In the genomic region with DNA sequence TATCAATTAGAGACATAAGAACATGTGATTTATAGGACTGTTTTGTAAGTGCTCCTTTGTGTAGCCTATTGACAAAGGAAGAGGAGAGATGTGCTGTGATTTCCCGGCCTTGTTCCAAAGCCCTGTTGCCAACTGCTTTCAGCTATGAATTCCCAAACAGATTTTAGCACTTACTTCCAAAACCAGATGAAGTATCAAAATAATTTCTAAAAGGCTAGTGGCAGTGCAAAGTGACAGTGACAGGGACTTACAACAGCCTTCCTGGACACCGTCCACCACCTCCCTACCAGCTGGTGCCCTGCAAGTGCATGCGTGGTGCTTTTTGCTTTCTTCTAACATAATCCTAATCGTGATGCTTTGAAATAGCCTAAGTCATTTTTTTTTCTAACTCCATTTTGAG, we compare ENCODE assay signal across 1 cellular context.
TF ChIP-seq lines count a peak whose summit lies in the region.

No MANE protein-coding gene starts in this region.

TF ChIP-seq in H1, 55 proteins besides CTCF, POLR2A, EP300 and RAD21 (continued from another document):
- TF ChIP-seq, protein P1, sequence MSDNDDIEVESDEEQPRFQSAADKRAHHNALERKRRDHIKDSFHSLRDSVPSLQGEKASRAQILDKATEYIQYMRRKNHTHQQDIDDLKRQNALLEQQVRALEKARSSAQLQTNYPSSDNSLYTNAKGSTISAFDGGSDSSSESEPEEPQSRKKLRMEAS (IDR thresholded peaks at IDR 0.05): no peak
- TF ChIP-seq, protein P2, sequence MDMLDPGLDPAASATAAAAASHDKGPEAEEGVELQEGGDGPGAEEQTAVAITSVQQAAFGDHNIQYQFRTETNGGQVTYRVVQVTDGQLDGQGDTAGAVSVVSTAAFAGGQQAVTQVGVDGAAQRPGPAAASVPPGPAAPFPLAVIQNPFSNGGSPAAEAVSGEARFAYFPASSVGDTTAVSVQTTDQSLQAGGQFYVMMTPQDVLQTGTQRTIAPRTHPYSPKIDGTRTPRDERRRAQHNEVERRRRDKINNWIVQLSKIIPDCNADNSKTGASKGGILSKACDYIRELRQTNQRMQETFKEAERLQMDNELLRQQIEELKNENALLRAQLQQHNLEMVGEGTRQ (IDR thresholded peaks at IDR 0.05; ENCODE audit: low read length): no peak
- no peak for TF ChIP-seq CTBP2 (IDR thresholded peaks at IDR 0.05; ENCODE audit: borderline replicate concordance, insufficient read depth, insufficient read length, low read length)
